Comparison of ENCODE assay signal across 1 cellular context in genomic region chr9:121500165-121500478, GRCh38.
TF ChIP-seq lines count a peak whose summit lies in the region.

No MANE protein-coding gene starts in this region.

TF ChIP-seq in GM23338, 12 proteins besides CTCF, POLR2A, EP300 and RAD21 (continued from another document):
- TF ChIP-seq ZNF331 (CRISPR knock-in tag; IDR thresholded peaks at IDR 0.05; ENCODE audit: low read depth) (no peak), STAT1 (IDR thresholded peaks at IDR 0.05; ENCODE audit: unreplicated experiment) (no peak), EZH2phosphoT487 (IDR thresholded peaks at IDR 0.05; ENCODE audit: unreplicated experiment) (no peak), CREB1 (CRISPR knock-in tag; IDR thresholded peaks at IDR 0.05; ENCODE audit: low read depth) (no peak), POLR2AphosphoS5 (IDR thresholded peaks at IDR 0.05; ENCODE audit: low read depth) (no peak), EZH2 (IDR thresholded peaks at IDR 0.05; ENCODE audit: low read depth, unreplicated experiment) (no peak)
- TF ChIP-seq, protein P1, sequence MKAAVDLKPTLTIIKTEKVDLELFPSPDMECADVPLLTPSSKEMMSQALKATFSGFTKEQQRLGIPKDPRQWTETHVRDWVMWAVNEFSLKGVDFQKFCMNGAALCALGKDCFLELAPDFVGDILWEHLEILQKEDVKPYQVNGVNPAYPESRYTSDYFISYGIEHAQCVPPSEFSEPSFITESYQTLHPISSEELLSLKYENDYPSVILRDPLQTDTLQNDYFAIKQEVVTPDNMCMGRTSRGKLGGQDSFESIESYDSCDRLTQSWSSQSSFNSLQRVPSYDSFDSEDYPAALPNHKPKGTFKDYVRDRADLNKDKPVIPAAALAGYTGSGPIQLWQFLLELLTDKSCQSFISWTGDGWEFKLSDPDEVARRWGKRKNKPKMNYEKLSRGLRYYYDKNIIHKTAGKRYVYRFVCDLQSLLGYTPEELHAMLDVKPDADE (IDR thresholded peaks at IDR 0.05): no peak
